In the genomic region with DNA sequence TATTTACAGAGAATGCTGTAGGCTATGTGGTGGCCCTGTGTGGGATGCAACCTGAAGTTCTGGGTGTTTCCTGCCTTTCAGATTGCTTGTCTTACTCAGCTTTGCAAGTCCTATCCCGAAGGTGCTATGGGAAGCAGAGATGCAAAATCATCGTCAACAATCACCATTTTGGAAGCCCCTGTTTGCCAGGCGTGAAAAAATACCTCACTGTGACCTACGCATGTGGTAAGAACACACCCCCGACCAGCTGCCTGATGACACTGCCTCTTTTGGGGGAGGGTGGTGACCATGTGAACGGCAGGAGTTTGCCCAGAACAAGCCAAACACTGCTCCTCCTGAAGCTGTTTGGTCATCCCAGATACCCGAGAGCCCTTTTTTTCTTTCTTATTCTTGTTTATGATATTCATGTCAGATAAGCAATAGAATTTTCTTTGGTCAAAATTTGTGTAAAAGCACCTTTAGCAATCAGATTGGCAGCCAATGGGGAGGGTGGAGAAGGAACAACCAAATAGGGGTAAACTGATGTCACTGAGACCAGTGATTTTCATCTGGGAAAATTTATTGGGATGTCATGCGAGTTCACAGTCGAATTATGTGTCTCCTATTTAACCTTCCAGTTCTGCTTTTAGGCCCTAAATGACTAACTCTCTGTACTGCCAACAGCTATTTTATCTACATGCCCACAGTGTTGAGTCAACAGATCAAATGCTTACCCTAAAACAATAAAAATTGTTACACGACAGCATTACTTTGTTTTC, we compare ENCODE assay signal across 13 cellular contexts.
DNase-seq lines count a peak whose midpoint lies in the region; ATAC-seq and TF ChIP-seq lines count a peak whose summit lies in the region.
"Had no signal": no experiment of that assay in that cellular context is flagged by ENCODE, and none has a peak within 500 bp of the region (broad histone marks: within the 10 kb centered on the region; RNA-seq: fewer than 3 reads in every experiment).

No MANE protein-coding gene starts in this region.

- intact Hi-C loops in Right ventricle myocardium superior (cut with DNase I), result no loop called here

- H3K36me3 ChIP-seq in MG63, result no peaks in the 10 kb centered on the region

- in situ Hi-C loops in KBM-7 (cut with MboI; ENCODE audit: low pct_unique_long_range_greater_than_20kb, low sequenced_read_pairs), result no loop called here

- no peak for ATAC-seq in Right ventricle myocardium superior (ENCODE audit: poor library complexity)
- ATAC-seq: body of pancreas had no signal

- no peak overlapping the region for H3K4me3 ChIP-seq in MG63
- no peak overlapping the region for H3K4me3 ChIP-seq in choroid plexus epithelial cell (ENCODE audit: low read depth, low read length)
- H3K4me3 ChIP-seq: body of pancreas had no signal

- no peak for TF ChIP-seq CTCF in choroid plexus epithelial cell (conservative IDR thresholded peaks at IDR 0.05; ENCODE audit: low read depth, low read length)

- H3K27me3 ChIP-seq in MG63, result no peaks in the 10 kb centered on the region
- H3K27me3 ChIP-seq: body of pancreas had no signal

- DNase-seq in Ammon's horn (ENCODE audit: low spot score), result peak; percentile 32
- peak; percentile 42 for DNase-seq in MG63
- peak; percentile 63 for DNase-seq in choroid plexus epithelial cell (ENCODE audit: low read depth)
- DNase-seq in non-pigmented ciliary epithelial cell (ENCODE audit: low read depth), result peak; percentile 36
- no peak for DNase-seq in Right ventricle myocardium superior
- no peak for DNase-seq in KBM-7
- no peak for DNase-seq in NCI-H2107 (lab: John Stamatoyannopoulos, UW)
- no peak for DNase-seq in activated CD4-positive, alpha-beta T cell treated with anti-CD3 and anti-CD28 coated beads, Interleukin-2, amount 50 U/mL, for 48 hours
- DNase-seq: activated CD4-positive, alpha-beta T cell treated with anti-CD3 and anti-CD28 coated beads for 4 hours; body of pancreas; midbrain; NCI-H1105; NK-92 treated with Interleukin-12 subunit alpha and Interleukin-12 subunit beta, amount 100 ng/mL, for 24 hours had no signal

- H3K9me3 ChIP-seq in MG63, result no peaks in the 10 kb centered on the region
- H3K9me3 ChIP-seq: body of pancreas had no signal

Comparison
In these comparisons a context has a peak if more than half of its experiments do, and no peak if none do; other contexts are left out.
1. DNase-seq: peak in Ammon's horn (single experiment), MG63 (single experiment), choroid plexus epithelial cell (single experiment) and non-pigmented ciliary epithelial cell (single experiment); none in Right ventricle myocardium superior (single experiment), KBM-7 (single experiment), NCI-H2107 (single experiment) and activated CD4-positive, alpha-beta T cell treated with anti-CD3 and anti-CD28 coated beads, Interleukin-2, amount 50 U/mL, for 48 hours (0 of 2).